18 cellular contexts compared by ENCODE assay signal in the genomic region with DNA sequence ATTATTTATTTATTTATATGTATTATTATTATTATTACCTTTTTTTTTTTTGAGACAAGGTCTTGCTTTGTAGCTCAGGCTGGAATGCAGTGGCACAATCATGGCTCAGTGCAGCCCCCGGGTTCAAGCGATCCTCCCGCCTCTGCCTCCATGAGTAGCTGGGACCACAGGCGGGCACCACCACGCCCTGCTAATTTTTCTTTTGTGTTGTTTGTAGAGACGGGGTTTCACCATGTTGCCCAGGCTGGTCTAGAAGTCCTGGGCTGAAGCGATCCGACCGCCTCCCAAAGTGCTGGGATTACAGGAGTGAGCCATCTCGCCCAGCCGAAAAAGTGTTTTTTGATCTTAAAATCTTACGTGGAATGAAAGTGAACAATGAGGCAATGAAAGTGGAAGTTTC.
DNase-seq lines count a peak whose midpoint lies in the region; ATAC-seq, FAIRE-seq and TF ChIP-seq lines count a peak whose summit lies in the region.
"Had no signal": no experiment of that assay in that cellular context is flagged by ENCODE, and none has a peak within 500 bp of the region (broad histone marks: within the 10 kb centered on the region; RNA-seq: fewer than 3 reads in every experiment).

No MANE protein-coding gene starts in this region.

- peak overlapping the region; percentile 58 for H3K9ac ChIP-seq in keratinocyte (ENCODE audit: control insufficient read depth, extremely low read depth, insufficient read depth, low read length)

- dilution Hi-C loops in keratinocyte (cut with MboI; ENCODE audit: extremely low pct_ligation_motif_present, low sequenced_read_pairs), result no loop called here

- H3K4me1 ChIP-seq in left ventricle myocardium inferior, result peaks cover 24% of the 10 kb centered on the region
- peaks cover 0 to 29% (median 15%) of the 10 kb centered on the region in 9 donors for H3K4me1 ChIP-seq in heart right ventricle
- H3K4me1 ChIP-seq in keratinocyte (ENCODE audit: control insufficient read depth, extremely low read depth, insufficient read depth, low read length), result peaks cover 27% of the 10 kb centered on the region
- H3K4me1 ChIP-seq in stomach, result peaks cover 8 to 28% (median 16%) of the 10 kb centered on the region in 4 donors
- H3K4me1 ChIP-seq: psoas muscle had no signal

- TF ChIP-seq CTCF in left ventricle myocardium inferior (IDR thresholded peaks at IDR 0.05; ENCODE audit: borderline replicate concordance), result no peak
- no peak for TF ChIP-seq CTCF in heart right ventricle (IDR thresholded peaks at IDR 0.05)
- TF ChIP-seq CTCF in keratinocyte (optimal IDR thresholded peaks at IDR 0.05 in 1 of 3, IDR thresholded peaks at IDR 0.05 in 1 of 3, conservative IDR thresholded peaks at IDR 0.05 in 1 of 3; ENCODE audit: extremely low read depth in 1 of 3, insufficient read depth in 2 of 3, low read length in 3 of 3), result no peak
- no peak for TF ChIP-seq CTCF in stomach (IDR thresholded peaks at IDR 0.05)

- peaks cover 2% of the 10 kb centered on the region for H3K36me3 Mint-ChIP-seq in T-helper 17 cell (ENCODE audit: low read depth)

- DNase-seq in left ventricle myocardium inferior (no peak), heart right ventricle (no peak), T-helper 17 cell (no peak), keratinocyte (ENCODE audit: low read depth, low spot score) (no peak), stomach (no peak)
- DNase-seq in central memory CD4-positive, alpha-beta T cell, result no peak
- DNase-seq: activated CD4-positive, CD25-positive, alpha-beta regulatory T cell; activated CD8-positive, alpha-beta T cell treated with anti-CD3 and anti-CD28 coated beads for 36 hours; activated naive CD4-positive, alpha-beta T cell treated with Interleukin-2 at 50 U/mL for 16 hours; activated T-cell treated with anti-CD3 and anti-CD28 coated beads, Interleukin-2, amount 50 U/mL, for 1 hour; cerebellar nuclear complex; effector CD8-positive, alpha-beta T cell; psoas muscle; stimulated activated CD4-positive, alpha-beta T cell treated with anti-CD3 and anti-CD28 coated beads, Interleukin-4, amount 100 ng/mL, for 24 hours had no signal

- intact Hi-C loops in left ventricle myocardium inferior (cut with micrococcal nuclease), result loop anchor here (10.0 kb wide), 1 partner anchor 322 kb away; no protein-coding TSS in a partner anchor
- intact Hi-C loops in heart right ventricle (cut with DNase I), result loop anchor here in 9 of 10 donors (2.0 to 10.0 kb wide), 10 partner anchors 79 to 1114 kb away; partner anchors contain the start of genes C1GALT1 (in 4 of the 9) and COL28A1 (in 3 of the 9)
- intact Hi-C loops in stomach (cut with DNase I; ENCODE audit: low total_unique reads), result no loop called here

- FAIRE-seq in keratinocyte (lab: Jason Lieb, UNC), result no peak

- H3K27me3 ChIP-seq in left ventricle myocardium inferior (ENCODE audit: low read depth) (no peaks in the 10 kb centered on the region), heart right ventricle (no peaks in the 10 kb centered on the region), keratinocyte (ENCODE audit: control insufficient read depth, extremely low read depth, insufficient read depth, low read length) (no peaks in the 10 kb centered on the region), stomach (no peaks in the 10 kb centered on the region)
- H3K27me3 ChIP-seq: vagina had no signal

- H3K27ac ChIP-seq in left ventricle myocardium inferior (replicated peaks) (no peak overlapping the region), heart right ventricle (no peak overlapping the region), keratinocyte (ENCODE audit: control insufficient read depth, insufficient read depth, low read length) (peak overlapping the region; percentile 53), stomach (peak overlapping the region in 3 of 5 donors; percentile 1 to 63 (median 43))
- H3K27ac ChIP-seq: psoas muscle, vagina had no signal

- peak overlapping the region; percentile 53 for H3K27ac Mint-ChIP-seq in T-helper 17 cell
- H3K27ac Mint-ChIP-seq: activated CD8-positive, alpha-beta T cell treated with anti-CD3 and anti-CD28 coated beads for 36 hours had no signal

- no peaks in the 10 kb centered on the region for H3K79me2 ChIP-seq in keratinocyte (ENCODE audit: control insufficient read depth, insufficient read depth, low read length)

- WGBS in heart right ventricle, 2 donors, result 75 to 86% methylated on average over 12 of the region's 12 CpGs
- 46 to 60% (median 55%) methylated on average over 12 of the region's 12 CpGs for WGBS in stomach, 5 donors

- H3K4me2 ChIP-seq in keratinocyte (ENCODE audit: control insufficient read depth, extremely low read depth, insufficient read depth, low read depth, low read length), result peak overlapping the region; percentile 65

- no peaks in the 10 kb centered on the region for H3K9me3 ChIP-seq in left ventricle myocardium inferior (replicated peaks)
- no peaks in the 10 kb centered on the region for H3K9me3 ChIP-seq in heart right ventricle
- H3K9me3 ChIP-seq in T-helper 17 cell (ENCODE audit: control insufficient read depth, low read length, poor library complexity, severe bottlenecking), result no peaks in the 10 kb centered on the region
- H3K9me3 ChIP-seq in keratinocyte (ENCODE audit: control insufficient read depth, low read depth, low read length), result no peaks in the 10 kb centered on the region
- no peaks in the 10 kb centered on the region for H3K9me3 ChIP-seq in stomach
- H3K9me3 ChIP-seq: psoas muscle, vagina had no signal

- no peaks in the 10 kb centered on the region for H4K20me1 ChIP-seq in keratinocyte (ENCODE audit: control insufficient read depth, extremely low read depth, insufficient read depth, low read length)

- H3K36me3 ChIP-seq in left ventricle myocardium inferior (no peaks in the 10 kb centered on the region), heart right ventricle (no peaks in the 10 kb centered on the region), keratinocyte (ENCODE audit: control insufficient read depth in 2 of 2, extremely low read depth in 1 of 2, insufficient read depth in 2 of 2, low read length in 2 of 2) (no peaks in the 10 kb centered on the region), stomach (no peaks in the 10 kb centered on the region)
- H3K36me3 ChIP-seq: vagina had no signal

- H3K4me3 ChIP-seq in left ventricle myocardium inferior (peak overlapping the region; percentile 30), heart right ventricle (peak overlapping the region in 3 of 10 donors; percentile 12 to 30 (median 18)), keratinocyte (ENCODE audit: control insufficient read depth in 2 of 3, extremely low read depth in 1 of 3, insufficient read depth in 2 of 3, low read depth in 1 of 3, low read length in 3 of 3) (peak overlapping the region in 1 of 3 experiments; percentile 2), stomach (peak overlapping the region in 2 of 4 donors; percentile 7 to 27)
- H3K4me3 ChIP-seq: psoas muscle, vagina had no signal

- no peak overlapping the region for H3K4me3 Mint-ChIP-seq in T-helper 17 cell
- H3K4me3 Mint-ChIP-seq: activated CD8-positive, alpha-beta T cell treated with anti-CD3 and anti-CD28 coated beads for 36 hours; neural crest cell had no signal

- H2AFZ ChIP-seq in keratinocyte (ENCODE audit: control insufficient read depth, low read length), result peak overlapping the region; percentile 91

- ATAC-seq in heart right ventricle (no peak), T-helper 17 cell (no peak), HG03432 (IDR thresholded peaks at IDR 0.05; ENCODE audit: unreplicated experiment) (no peak), HG03139 (IDR thresholded peaks at IDR 0.05; ENCODE audit: unreplicated experiment) (no peak)

- TF ChIP-seq EP300 in stomach (IDR thresholded peaks at IDR 0.05), result no peak

- no peaks in the 10 kb centered on the region for H3K9me1 ChIP-seq in keratinocyte (ENCODE audit: control insufficient read depth, extremely low read depth, insufficient read depth, low read length)

- peaks cover 11% of the 10 kb centered on the region for H3K27me3 Mint-ChIP-seq in T-helper 17 cell
- H3K27me3 Mint-ChIP-seq: activated CD8-positive, alpha-beta T cell treated with anti-CD3 and anti-CD28 coated beads for 36 hours had no signal

- no peak for TF ChIP-seq POLR2A in stomach (IDR thresholded peaks at IDR 0.05)

- H3K4me1 Mint-ChIP-seq in T-helper 17 cell, result peaks cover 8% of the 10 kb centered on the region

Comparison
In these comparisons a context has a peak if more than half of its experiments do, and no peak if none do; other contexts are left out.
1. H3K27ac ChIP-seq: peak in keratinocyte (single experiment) and stomach (3 of 5); none in left ventricle myocardium inferior (single experiment) and heart right ventricle (0 of 10).